23 cellular contexts compared by ENCODE assay signal in genomic region chr1:2360588-2361364, GRCh38. TPM values are rescaled to one million over a fixed set of nuclear protein-coding genes. Genes with fewer than 3 reads are reported as not detected.
DNase-seq lines count a peak whose midpoint lies in the region; ATAC-seq and TF ChIP-seq lines count a peak whose summit lies in the region.
"Had no signal": no experiment of that assay in that cellular context is flagged by ENCODE, and none has a peak within 500 bp of the region (broad histone marks: within the 10 kb centered on the region; RNA-seq: fewer than 3 reads in every experiment).

No MANE protein-coding gene starts in this region.

- TF ChIP-seq EP300 in Ishikawa (IDR thresholded peaks at IDR 0.05; ENCODE audit: borderline replicate concordance) (peak; percentile 91; the same call in 1 of the 2 replicates), esophagus muscularis mucosa (IDR thresholded peaks at IDR 0.05) (no peak)

- ATAC-seq in GM18511 (IDR thresholded peaks at IDR 0.05; ENCODE audit: unreplicated experiment) (no peak), HG03457 (IDR thresholded peaks at IDR 0.05; ENCODE audit: unreplicated experiment) (no peak), GM19452 (IDR thresholded peaks at IDR 0.05; ENCODE audit: unreplicated experiment) (no peak)
- ATAC-seq: K562, left colon, psoas muscle had no signal

- no peak; the same call in 1 of the 2 replicates for TF ChIP-seq RAD21 in Ishikawa (IDR thresholded peaks at IDR 0.05; ENCODE audit: low read depth)

- WGBS in esophagus muscularis mucosa: 52% methylated on average over 11 of the region's 11 CpGs

- no peaks in the 10 kb centered on the region for H3K27me3 ChIP-seq in esophagus muscularis mucosa
- H3K27me3 ChIP-seq: adrenal gland, esophagus squamous epithelium, vagina had no signal

- H3K27ac ChIP-seq in esophagus muscularis mucosa (replicated peaks in 1 of 4): peak overlapping the region; percentile 75 to 82 (median 80)
- H3K27ac ChIP-seq: adrenal gland, GM23248, psoas muscle, vagina had no signal

- H3K27ac Mint-ChIP-seq in progenitor cell of endocrine pancreas: peak overlapping the region; percentile 69
- H3K27ac Mint-ChIP-seq: T-helper 1 cell treated with Interleukin-12 subunit alpha and Interleukin-12 subunit beta and Interleukin-4 antibody, amounts not matched to agents 30 μg/mL and 1 μg/mL, for 36 hours had no signal

- no peak overlapping the region for H3K4me3 ChIP-seq in esophagus muscularis mucosa
- H3K4me3 ChIP-seq: adrenal gland, esophagus squamous epithelium, GM23248, K562, psoas muscle, vagina had no signal

- H3K27me3 Mint-ChIP-seq in progenitor cell of endocrine pancreas: no peaks in the 10 kb centered on the region

- no peak for TF ChIP-seq POLR2A in esophagus muscularis mucosa (IDR thresholded peaks at IDR 0.05; ENCODE audit: low read depth)

- H3K9me3 Mint-ChIP-seq in progenitor cell of endocrine pancreas (ENCODE audit: low read depth): peaks cover 5% of the 10 kb centered on the region

- peaks cover 0 to 30% (median 25%) of the 10 kb centered on the region in 4 donors for H3K4me1 ChIP-seq in esophagus muscularis mucosa
- H3K4me1 ChIP-seq: adrenal gland, esophagus squamous epithelium, psoas muscle, vagina had no signal

- H3K36me3 Mint-ChIP-seq in progenitor cell of endocrine pancreas (ENCODE audit: insufficient read depth): peaks cover 18% of the 10 kb centered on the region

- no peaks in the 10 kb centered on the region for H3K4me1 Mint-ChIP-seq in progenitor cell of endocrine pancreas (ENCODE audit: low read depth)

- H3K4me3 Mint-ChIP-seq in progenitor cell of endocrine pancreas (ENCODE audit: low read depth): no peak overlapping the region
- H3K4me3 Mint-ChIP-seq: nephron progenitor cell; T-helper 1 cell treated with Interleukin-12 subunit alpha and Interleukin-12 subunit beta and Interleukin-4 antibody, amounts not matched to agents 30 μg/mL and 1 μg/mL, for 36 hours had no signal

- no peaks in the 10 kb centered on the region for H3K9me3 ChIP-seq in esophagus muscularis mucosa
- H3K9me3 ChIP-seq: adrenal gland, vagina had no signal

- intact Hi-C loops in esophagus muscularis mucosa (cut with DNase I): no loop called here

- TF ChIP-seq CTCF in esophagus muscularis mucosa (IDR thresholded peaks at IDR 0.05) (no peak), progenitor cell of endocrine pancreas (IDR thresholded peaks at IDR 0.05; ENCODE audit: unreplicated experiment) (no peak)

- peaks cover 0 to 7% (median 0%) of the 10 kb centered on the region in 4 donors for H3K36me3 ChIP-seq in esophagus muscularis mucosa
- H3K36me3 ChIP-seq: adrenal gland, esophagus squamous epithelium, vagina had no signal

- DNase-seq in A172 (ENCODE audit: low spot score) (peak; percentile 13), esophagus muscularis mucosa (ENCODE audit: extremely low spot score) (no peak), progenitor cell of endocrine pancreas (ENCODE audit: low spot score, unreplicated experiment) (no peak), NCI-H1436 treated with DMSO at 0.1 percent for 48 hours (lab: John Stamatoyannopoulos, UW) (no peak)
- DNase-seq: activated gamma-delta T cell; adrenal gland; effector CD4-positive, alpha-beta T cell; esophagus squamous epithelium; GM23248; NCI-H1694; NCI-H748 treated with DMSO at 0.1 percent for 48 hours; psoas muscle; SIG-M5; stimulated activated CD8-positive, alpha-beta memory T cell treated with anti-CD3 and anti-CD28 coated beads, Interleukin-4, amount 100 ng/mL, for 48 hours had no signal

TF ChIP-seq in Ishikawa, 13 proteins besides CTCF, POLR2A, EP300 and RAD21:
- no peak for TF ChIP-seq CEBPB (IDR thresholded peaks at IDR 0.05)
- TF ChIP-seq NFIC (IDR thresholded peaks at IDR 0.05): peak; percentile 94
- TF ChIP-seq, protein P1, sequence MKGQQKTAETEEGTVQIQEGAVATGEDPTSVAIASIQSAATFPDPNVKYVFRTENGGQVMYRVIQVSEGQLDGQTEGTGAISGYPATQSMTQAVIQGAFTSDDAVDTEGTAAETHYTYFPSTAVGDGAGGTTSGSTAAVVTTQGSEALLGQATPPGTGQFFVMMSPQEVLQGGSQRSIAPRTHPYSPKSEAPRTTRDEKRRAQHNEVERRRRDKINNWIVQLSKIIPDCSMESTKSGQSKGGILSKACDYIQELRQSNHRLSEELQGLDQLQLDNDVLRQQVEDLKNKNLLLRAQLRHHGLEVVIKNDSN (IDR thresholded peaks at IDR 0.05): no peak
- no peak for TF ChIP-seq YY1 (IDR thresholded peaks at IDR 0.05; ENCODE audit: low read depth)
- TF ChIP-seq TEAD4 (IDR thresholded peaks at IDR 0.05): peak; percentile 99
- TF ChIP-seq FOXM1 (IDR thresholded peaks at IDR 0.05; ENCODE audit: borderline replicate concordance, low read depth): peak; percentile 86
- no peak for TF ChIP-seq EGR1 (IDR thresholded peaks at IDR 0.05)
- 0 out of 2 replicates have a peak, but pooled peaks have one; percentile 39 for TF ChIP-seq ZBTB7A (IDR thresholded peaks at IDR 0.05; ENCODE audit: low read depth)
- no peak; the same call in 1 of the 2 replicates for TF ChIP-seq MAX (IDR thresholded peaks at IDR 0.05)
- TF ChIP-seq REST (IDR thresholded peaks at IDR 0.05; ENCODE audit: low read depth): no peak
- no peak for TF ChIP-seq TAF1 (IDR thresholded peaks at IDR 0.05; ENCODE audit: low read depth)
- no peak for TF ChIP-seq CREB1 (IDR thresholded peaks at IDR 0.05; ENCODE audit: low read depth)
- TF ChIP-seq TCF12 (IDR thresholded peaks at IDR 0.05; ENCODE audit: low read depth): peak; percentile 88
TF ChIP-seq in Ishikawa: peak in this region for 5.

RNA-seq across cellular contexts. Expression of gene MORN1, which starts 30.6 kb away (rescaled TPM):
- total RNA-seq in A172 (2014; rRNA removed; shearing (Covaris generic)): 5.1 and 7.0 TPM in 2 replicates
- total RNA-seq in esophagus muscularis mucosa: 1 to 10 TPM; 7.0 to 9.8 (median 8.0) TPM
- total RNA-seq in progenitor cell of endocrine pancreas: 34.0 and 35.3 TPM in 2 replicates

RNA-seq across cellular contexts. Expression of gene RER1, which starts 30.9 kb away (rescaled TPM):
- 57.3 and 62.5 TPM in 2 replicates for total RNA-seq in A172 (2014; rRNA removed; shearing (Covaris generic))
- total RNA-seq in esophagus muscularis mucosa: 10 to 100 TPM; 47.3 to 67.3 (median 56.4) TPM
- total RNA-seq in progenitor cell of endocrine pancreas: 93.6 and 99.3 TPM in 2 replicates

RNA-seq across cellular contexts. Expression of gene PEX10, which starts 51.6 kb away (rescaled TPM):
- 17.0 and 24.0 TPM in 2 replicates for total RNA-seq in A172 (2014; rRNA removed; shearing (Covaris generic))
- total RNA-seq in esophagus muscularis mucosa: 10 to 100 TPM; 14.2 to 27.1 (median 20.3) TPM
- 27.5 and 27.6 TPM in 2 replicates for total RNA-seq in progenitor cell of endocrine pancreas
